In genomic region chr7:2886900-2887299, GRCh38 we compare ENCODE assay signal across 8 cellular contexts. TPM values are rescaled to one million over a fixed set of nuclear protein-coding genes. Genes with fewer than 3 reads are reported as not detected.
A peak's percentile ranks its signal among the peaks of the same experiment; 100 is the strongest.
DNase-seq lines count a peak whose midpoint lies in the region; ATAC-seq and TF ChIP-seq lines count a peak whose summit lies in the region.

No MANE protein-coding gene starts in this region.

- ATAC-seq in GM18868 (IDR thresholded peaks at IDR 0.05; ENCODE audit: unreplicated experiment), result peak; percentile 76

- H3K4me1 ChIP-seq in breast epithelium, result no peaks in the 10 kb centered on the region

- DNase-seq in AML-193 (lab: John Stamatoyannopoulos, UW) (peak; percentile 24 to 44), NCI-H1694 treated with DMSO at 0.1 percent for 48 hours (lab: John Stamatoyannopoulos, UW) (peak; percentile 85), T follicular helper cell (ENCODE audit: low read depth) (peak; percentile 33), breast epithelium (ENCODE audit: low spot score in 2 of 2) (no peak), islet precursor cell (peak; percentile 82), cerebellar nuclear complex (lab: John Stamatoyannopoulos, UW) (no peak)
- peak; percentile 28 for DNase-seq in stimulated activated CD4-positive, alpha-beta T cell treated with anti-CD3 and anti-CD28 coated beads, Interleukin-4, amount 100 ng/mL, for 4 hours

- TF ChIP-seq CTCF in breast epithelium (IDR thresholded peaks at IDR 0.05), result peak in 2 of 3 donors; percentile 63

- no peaks in the 10 kb centered on the region for H3K36me3 ChIP-seq in breast epithelium

- no peaks in the 10 kb centered on the region for H3K27me3 ChIP-seq in breast epithelium

- intact Hi-C loops in breast epithelium (cut with DNase I; ENCODE audit: low total_unique reads), result no loop called here

- no peak overlapping the region for H3K4me3 ChIP-seq in breast epithelium

- no peak overlapping the region for H3K27ac ChIP-seq in breast epithelium

- no peak for TF ChIP-seq POLR2A in breast epithelium (IDR thresholded peaks at IDR 0.05)

- no peaks in the 10 kb centered on the region for H3K9me3 ChIP-seq in breast epithelium

RNA-seq across cellular contexts. Expression of gene GNA12, which starts 42.8 kb away (rescaled TPM):
- total RNA-seq in breast epithelium, result 10 to 100 TPM; 11.3 to 31.4 (median 24.9) TPM

Comparison
In these comparisons a context has a peak if more than half of its experiments do, and no peak if none do; other contexts are left out.
1. DNase-seq: peak in AML-193 (2 of 2), NCI-H1694 treated with DMSO at 0.1 percent for 48 hours (single experiment), T follicular helper cell (single experiment), islet precursor cell (single experiment) and stimulated activated CD4-positive, alpha-beta T cell treated with anti-CD3 and anti-CD28 coated beads, Interleukin-4, amount 100 ng/mL, for 4 hours (2 of 2); none in breast epithelium (0 of 2) and cerebellar nuclear complex (0 of 2).